8 cellular contexts compared by ENCODE assay signal in the genomic region with DNA sequence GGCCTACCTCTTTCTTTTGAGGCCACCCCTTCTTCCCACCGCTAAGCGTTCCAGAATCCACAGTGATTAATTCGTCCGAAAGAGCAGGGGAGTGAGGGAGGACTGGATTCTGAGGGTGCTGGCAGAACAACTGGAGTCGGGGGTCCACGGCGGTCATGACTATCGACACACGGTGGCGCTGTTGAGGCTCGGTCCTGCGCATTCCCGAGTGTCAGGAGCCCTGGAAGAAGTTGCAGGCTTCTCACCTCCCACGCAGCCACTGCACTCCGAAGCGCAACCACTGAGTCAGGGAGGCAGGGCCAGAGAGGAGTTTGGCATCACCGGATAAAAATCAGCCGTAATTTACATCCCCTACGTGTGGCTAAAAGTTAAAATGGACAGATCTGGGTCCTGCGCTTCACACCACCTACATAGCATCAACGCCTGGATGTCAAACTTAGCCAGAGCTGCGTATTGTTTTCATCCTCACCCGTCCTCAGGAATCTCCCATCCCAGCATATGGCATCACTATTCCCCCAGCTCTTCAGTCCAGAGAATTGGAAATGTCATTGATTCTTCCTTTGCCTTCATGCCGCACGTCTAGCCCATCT. TPM values are rescaled to one million over a fixed set of nuclear protein-coding genes. Genes with fewer than 3 reads are reported as not detected.
DNase-seq lines count a peak whose midpoint lies in the region; ATAC-seq and TF ChIP-seq lines count a peak whose summit lies in the region.

No MANE protein-coding gene starts in this region.

- H4K20me1 ChIP-seq in HCT116 (ENCODE audit: insufficient read depth) (no peaks in the 10 kb centered on the region), neural progenitor cell (ENCODE audit: low read depth) (no peaks in the 10 kb centered on the region)

- H2AFZ ChIP-seq in HCT116 (ENCODE audit: low read depth, low read length, poor library complexity, severe bottlenecking) (peak overlapping the region; percentile 65), neural progenitor cell (replicated peaks) (peak overlapping the region; percentile 43)

- no peaks in the 10 kb centered on the region for H3K79me2 ChIP-seq in HCT116 (ENCODE audit: insufficient read depth, low read length)
- H3K79me2 ChIP-seq in neural progenitor cell (ENCODE audit: low read depth), result no peaks in the 10 kb centered on the region

- TF ChIP-seq RAD21 in HCT116 (IDR thresholded peaks at IDR 0.05; ENCODE audit: low read depth), result peak; percentile 75

- TF ChIP-seq CTCF in AG09319 (IDR thresholded peaks at IDR 0.05; ENCODE audit: low read depth, low read length), result peak; percentile 82
- peak; percentile 54 to 85 (median 80); a peak in 5 of 6 replicates for TF ChIP-seq CTCF in HCT116 (IDR thresholded peaks at IDR 0.05 in 2 of 3, conservative IDR thresholded peaks at IDR 0.05 in 1 of 3; ENCODE audit: borderline replicate concordance in 1 of 3, insufficient read depth in 1 of 3, low read depth in 2 of 3, low read length in 2 of 3)
- peak; percentile 78 for TF ChIP-seq CTCF in fibroblast of pulmonary artery (IDR thresholded peaks at IDR 0.05; ENCODE audit: low read length, missing control alignments)
- peak; percentile 87 for TF ChIP-seq CTCF in neural progenitor cell (IDR thresholded peaks at IDR 0.05)
- TF ChIP-seq CTCF in stomach (IDR thresholded peaks at IDR 0.05), result peak in 5 of 7 experiments; percentile 74 to 85 (median 78)

- ATAC-seq in HCT116 (peak; percentile 97), HG03097 (IDR thresholded peaks at IDR 0.05; ENCODE audit: low FRiP score, unreplicated experiment) (no peak)

- H3K4me3 ChIP-seq in HCT116 (replicated peaks in 1 of 2; ENCODE audit: low read depth in 1 of 2, low read length in 2 of 2), result no peak overlapping the region
- no peak overlapping the region for H3K4me3 ChIP-seq in fibroblast of pulmonary artery (replicated peaks; ENCODE audit: low read depth, low read length)
- no peak overlapping the region for H3K4me3 ChIP-seq in neural progenitor cell
- no peak overlapping the region for H3K4me3 ChIP-seq in stomach

- peak overlapping the region; percentile 43 for H3K4me3 Mint-ChIP-seq in neural progenitor cell

- BruUV-seq in HCT116 (replicated peaks; lab: Mats Ljungman, UMichigan), result no TSS peak

- TF ChIP-seq POLR2A in HCT116 (IDR thresholded peaks at IDR 0.05; ENCODE audit: borderline replicate concordance, extremely low read depth, insufficient read depth, insufficient read length) (no peak), stomach (IDR thresholded peaks at IDR 0.05) (no peak)

- H3K36me3 ChIP-seq in HCT116 (ENCODE audit: control insufficient read depth in 1 of 2, insufficient read depth in 2 of 2, low read length in 2 of 2) (no peaks in the 10 kb centered on the region), neural progenitor cell (no peaks in the 10 kb centered on the region), stomach (no peaks in the 10 kb centered on the region)

- TF ChIP-seq EP300 in stomach (IDR thresholded peaks at IDR 0.05), result no peak

- H3K27ac ChIP-seq in HCT116 (ENCODE audit: low read depth, low read length) (no peak overlapping the region), neural progenitor cell (no peak overlapping the region), stomach (no peak overlapping the region)

- H3K27me3 ChIP-seq in HCT116 (ENCODE audit: insufficient read depth, low read length) (no peaks in the 10 kb centered on the region), neural progenitor cell (no peaks in the 10 kb centered on the region), stomach (no peaks in the 10 kb centered on the region)

- RAD21 ChIA-PET in HCT116 (lab: Charles Lee; ENCODE audit: low non-redundant PET in 1 of 2, low total read pairs in 2 of 2, uncharacterized antibody in 2 of 2, unreplicated experiment in 2 of 2), result no interaction called here

- 0 out of 4 replicates have a peak, but pooled peaks cover 0 to 3% of the 10 kb centered on the region in 2 experiments for H3K9me3 ChIP-seq in HCT116 (ENCODE audit: control insufficient read depth in 1 of 2, insufficient read depth in 1 of 2, low read depth in 1 of 2, low read length in 2 of 2)
- no peaks in the 10 kb centered on the region for H3K9me3 ChIP-seq in neural progenitor cell (ENCODE audit: low read depth)
- H3K9me3 ChIP-seq in stomach, result peaks cover 0 to 13% (median 0%) of the 10 kb centered on the region in 4 donors

- POLR2A ChIA-PET in HCT116 (lab: Charles Lee), result no interaction called here

- 15 to 17% (median 17%) methylated on average over 24 to 25 of the region's 25 CpGs for WGBS in stomach, 5 donors

- CTCF ChIA-PET in HCT116 (lab: Charles Lee), result interaction anchor here (2.3 kb wide), 1 partner anchor 99 kb away, joined by 12 read pairs; a partner anchor contains a TSS

- peaks cover 17% of the 10 kb centered on the region for H3K9me3 Mint-ChIP-seq in neural progenitor cell

- intact Hi-C loops in HCT116 (cut with micrococcal nuclease), result loop anchor here (1.0 to 5.0 kb wide), 2 partner anchors 99 to 253 kb away; no protein-coding TSS in a partner anchor
- intact Hi-C loops in stomach (cut with DNase I; ENCODE audit: low total_unique reads), result loop anchor here (2.0 kb wide), 1 partner anchor 100 kb away; no protein-coding TSS in a partner anchor

- peaks cover 7% of the 10 kb centered on the region for H3K27me3 Mint-ChIP-seq in neural progenitor cell (ENCODE audit: insufficient read depth, low read depth)

- DNase-seq in AG09319 (ENCODE audit: extremely low read depth, low read depth) (peak; percentile 36), HCT116 (ENCODE audit: low read depth, low spot score) (peak; percentile 31), fibroblast of pulmonary artery (ENCODE audit: low read depth) (peak; percentile 82), neural progenitor cell (ENCODE audit: low spot score) (peak; percentile 83), stomach (peak; percentile 84)
- peak; percentile 59 to 65 for DNase-seq in activated T-helper 1 cell treated with anti-CD3 and anti-CD28 coated beads, Interleukin-2, amount 50 U/mL, for 16 hours (ENCODE audit: low read depth in 1 of 2, low spot score in 1 of 2)

- peak overlapping the region; percentile 14 for H3K27ac Mint-ChIP-seq in neural progenitor cell

- H3K9ac ChIP-seq in HCT116 (ENCODE audit: low read length), result no peak overlapping the region
- no peak overlapping the region for H3K9ac ChIP-seq in neural progenitor cell

- no peak overlapping the region for H3K4me2 ChIP-seq in HCT116 (ENCODE audit: low read length)
- H3K4me2 ChIP-seq in neural progenitor cell, result no peak overlapping the region

- no peaks in the 10 kb centered on the region for H3K9me2 ChIP-seq in HCT116 (ENCODE audit: insufficient read depth)

- H3K36me3 Mint-ChIP-seq in neural progenitor cell, result peaks cover 3% of the 10 kb centered on the region

- H3K4me1 Mint-ChIP-seq in neural progenitor cell, result peaks cover 8% of the 10 kb centered on the region

- H3K4me1 ChIP-seq in HCT116 (ENCODE audit: control insufficient read depth in 1 of 2, insufficient read depth in 2 of 2, low read length in 2 of 2) (0 out of 4 replicates have a peak, but pooled peaks cover 0 to 3% of the 10 kb centered on the region in 2 experiments), neural progenitor cell (peaks cover 11% of the 10 kb centered on the region), stomach (peaks cover 3 to 8% (median 6%) of the 10 kb centered on the region in 4 donors)

- peaks cover 9% of the 10 kb centered on the region for H3F3A ChIP-seq in neural progenitor cell (ENCODE audit: low read depth)

TF ChIP-seq in HCT116, 20 proteins besides CTCF, POLR2A, EP300 and RAD21:
- TF ChIP-seq EGR1 (IDR thresholded peaks at IDR 0.05; ENCODE audit: low read depth), result peak; percentile 74
- TF ChIP-seq EZH2 (IDR thresholded peaks at IDR 0.05), result no peak
- no peak for TF ChIP-seq SRF (IDR thresholded peaks at IDR 0.05; ENCODE audit: low read depth)
- TF ChIP-seq ZNF274 (IDR thresholded peaks at IDR 0.05; ENCODE audit: low read depth, low read length), result no peak
- no peak for TF ChIP-seq FOSL1 (IDR thresholded peaks at IDR 0.05; ENCODE audit: low read depth)
- TF ChIP-seq SP1 (IDR thresholded peaks at IDR 0.05; ENCODE audit: low read depth), result no peak

TF ChIP-seq in PFSK-1, 5 proteins besides CTCF, POLR2A, EP300 and RAD21:
- no peak for TF ChIP-seq TAF1 (IDR thresholded peaks at IDR 0.05; ENCODE audit: borderline replicate concordance, insufficient read depth, low read length)
- TF ChIP-seq FOXP2 (optimal IDR thresholded peaks at IDR 0.05; ENCODE audit: borderline replicate concordance, extremely low read depth, extremely low read length, insufficient read depth), result peak; percentile 53
- TF ChIP-seq POLR2AphosphoS5 (IDR thresholded peaks at IDR 0.05; ENCODE audit: low read depth, low read length), result no peak
TF ChIP-seq in PFSK-1: peak in this region for 1.

RNA-seq across cellular contexts. Expression of a gene that starts 10.7 kb away (rescaled TPM):
- total RNA-seq in HCT116 (2021; ENCODE audit: unreplicated experiment) (0.34 TPM), neural progenitor cell (ENCODE audit: low replicate concordance) (1.1 TPM in 1 of 2 replicates, not detected in the other), stomach (100 to 1,000 TPM in 1 of 5 donors, 10 to 100 TPM in 3, 1 to 10 TPM in 1; 7.6 to 105 (median 52.0) TPM)
- not detected in 2 replicates for polyA plus RNA-seq in HCT116 (2012)
- 0.46 TPM for polyA plus RNA-seq in PFSK-1 (2012; ENCODE audit: insufficient read length, low read depth)
- polyA plus RNA-seq in stomach, result 10 to 100 TPM; 15.0 to 29.1 (median 26.7) TPM

RNA-seq across cellular contexts. Expression of a gene that starts 13.8 kb away (rescaled TPM):
- total RNA-seq in HCT116 (2021; ENCODE audit: unreplicated experiment) (0.39 TPM), neural progenitor cell (ENCODE audit: low replicate concordance) (0.22 and 1.2 TPM in 2 replicates), stomach (10 to 100 TPM in 1 of 5 donors, under 1 TPM in 1, not detected in 3; 0.45 to 15.9 TPM)
- polyA plus RNA-seq in HCT116 (2012), result 0.13 and 0.15 TPM in 2 replicates
- 0.10 TPM for polyA plus RNA-seq in PFSK-1 (2012; ENCODE audit: insufficient read length, low read depth)
- under 1 TPM in 2 of 3 donors, not detected in 1; 0.05 to 0.12 TPM for polyA plus RNA-seq in stomach

RNA-seq across cellular contexts. Expression of a gene that starts 13.9 kb away (rescaled TPM):
- total RNA-seq in HCT116 (2021; ENCODE audit: unreplicated experiment) (40.6 TPM), neural progenitor cell (ENCODE audit: low replicate concordance) (44.3 and 76.1 TPM in 2 replicates), stomach (100 to 1,000 TPM in 1 of 5 donors, 10 to 100 TPM in 4; 19.3 to 131 (median 40.3) TPM)
- 44.6 and 50.2 TPM in 2 replicates for polyA plus RNA-seq in HCT116 (2012)
- 55.0 TPM for polyA plus RNA-seq in PFSK-1 (2012; ENCODE audit: insufficient read length, low read depth)
- polyA plus RNA-seq in stomach, result 10 to 100 TPM; 48.0 to 83.2 (median 70.1) TPM

RNA-seq across cellular contexts. Expression of a gene that starts 32.4 kb away (rescaled TPM):
- total RNA-seq in HCT116 (2021; ENCODE audit: unreplicated experiment), result not detected
- 0.01 and 0.03 TPM in 2 replicates for polyA plus RNA-seq in HCT116 (2012)
- 0.13 TPM for polyA plus RNA-seq in PFSK-1 (2012; ENCODE audit: insufficient read length, low read depth)
- total RNA-seq in neural progenitor cell (ENCODE audit: low replicate concordance), result 20.2 and 33.0 TPM in 2 replicates
- total RNA-seq in stomach, result not detected
- polyA plus RNA-seq in stomach, result under 1 TPM in 2 of 3 donors, not detected in 1; 0.03 to 0.92 TPM

RNA-seq across cellular contexts. Expression of a gene that starts 33.3 kb away (rescaled TPM):
- total RNA-seq in HCT116 (2021; ENCODE audit: unreplicated experiment) (10.5 TPM), neural progenitor cell (ENCODE audit: low replicate concordance) (4.1 and 10.0 TPM in 2 replicates), stomach (10 to 100 TPM in 2 of 5 donors, 1 to 10 TPM in 3; 6.8 to 73.9 (median 8.9) TPM)
- 7.3 and 8.3 TPM in 2 replicates for polyA plus RNA-seq in HCT116 (2012)
- 27.9 TPM for polyA plus RNA-seq in PFSK-1 (2012; ENCODE audit: insufficient read length, low read depth)
- 1 to 10 TPM; 2.6 to 6.5 (median 4.3) TPM for polyA plus RNA-seq in stomach

Comparison
In these comparisons a context has a peak if more than half of its experiments do, and no peak if none do; other contexts are left out.
1. DNase-seq: peak in every context shown above with its lines; median percentile 84 in stomach; 83 in neural progenitor cell; 82 in fibroblast of pulmonary artery; 62 in activated T-helper 1 cell treated with anti-CD3 and anti-CD28 coated beads, Interleukin-2, amount 50 U/mL, for 16 hours; 36 in AG09319; 31 in HCT116.